ENCODE assay signal across 8 cellular contexts in genomic region chr13:100694722-100695644, GRCh38. TPM values are rescaled to one million over a fixed set of nuclear protein-coding genes. Genes with fewer than 3 reads are reported as not detected.
DNase-seq lines count a peak whose midpoint lies in the region; ATAC-seq and TF ChIP-seq lines count a peak whose summit lies in the region.

No MANE protein-coding gene starts in this region.

- peaks cover 0 to 5% of the 10 kb centered on the region in 2 donors for H3K9me3 Mint-ChIP-seq in activated T-cell treated with anti-CD3 and anti-CD28 coated beads, Interleukin-2, amount 50 U/mL, for 72 hours

- TF ChIP-seq EP300 in transverse colon (IDR thresholded peaks at IDR 0.05; ENCODE audit: low read depth): no peak

- H3K27me3 ChIP-seq in heart right ventricle (peaks cover 0 to 12% (median 0%) of the 10 kb centered on the region in 7 donors), transverse colon (no peaks in the 10 kb centered on the region)

- H3K36me3 Mint-ChIP-seq in activated T-cell treated with anti-CD3 and anti-CD28 coated beads, Interleukin-2, amount 50 U/mL, for 72 hours (ENCODE audit: insufficient read depth in 2 of 2): peaks cover 0 to 3% of the 10 kb centered on the region in 2 donors

- whole genome bisulfite sequencing in heart right ventricle, 2 donors: 28 to 30% methylated on average over 12 of the region's 12 CpGs
- 48 to 58% methylated on average over 4 to 12 of the region's 12 CpGs for WGBS in transverse colon (ENCODE audit: low coverage in 1 of 2), 2 donors

- H3K4me1 ChIP-seq in heart right ventricle (no peaks in the 10 kb centered on the region), transverse colon (no peaks in the 10 kb centered on the region)

- no peak overlapping the region for H3K4me3 Mint-ChIP-seq in activated T-cell treated with anti-CD3 and anti-CD28 coated beads, Interleukin-2, amount 50 U/mL, for 72 hours

- no peak for DNase-seq in activated T-cell treated with anti-CD3 and anti-CD28 coated beads, Interleukin-2, amount 50 U/mL, for 72 hours
- DNase-seq in activated T-cell treated with anti-CD3 and anti-CD28 coated beads for 4 hours (no peak), SK-MEL-5 (ENCODE audit: low read depth, low spot score) (peak; percentile 81), heart right ventricle (no peak), transverse colon (peak; percentile 31), G401 (ENCODE audit: low spot score) (no peak)

- H3K27ac Mint-ChIP-seq in activated T-cell treated with anti-CD3 and anti-CD28 coated beads, Interleukin-2, amount 50 U/mL, for 72 hours: no peak overlapping the region

- H3K27me3 Mint-ChIP-seq in activated T-cell treated with anti-CD3 and anti-CD28 coated beads, Interleukin-2, amount 50 U/mL, for 72 hours (ENCODE audit: low read depth): peaks cover 29% of the 10 kb centered on the region

- peak; percentile 21 to 25 for ATAC-seq in activated T-cell treated with anti-CD3 and anti-CD28 coated beads, Interleukin-2, amount 50 U/mL, for 72 hours (replicated peaks in 1 of 2)
- ATAC-seq in heart right ventricle: peak in 6 of 8 donors; percentile 34 to 90 (median 52)
- no peak for ATAC-seq in GM19023 (IDR thresholded peaks at IDR 0.05; ENCODE audit: unreplicated experiment)
- ATAC-seq in HG02981 (IDR thresholded peaks at IDR 0.05; ENCODE audit: unreplicated experiment): no peak

- H3K27ac ChIP-seq in heart right ventricle (no peak overlapping the region), transverse colon (no peak overlapping the region)

- TF ChIP-seq CTCF in heart right ventricle (IDR thresholded peaks at IDR 0.05) (peak in 7 of 9 donors; percentile 27 to 55 (median 41)), transverse colon (IDR thresholded peaks at IDR 0.05) (peak in 2 of 5 experiments; percentile 11 to 32)

- no peak overlapping the region for H3K4me3 ChIP-seq in heart right ventricle
- no peak overlapping the region for H3K4me3 ChIP-seq in transverse colon

- no peak for TF ChIP-seq POLR2A in transverse colon (IDR thresholded peaks at IDR 0.05)

- H3K4me1 Mint-ChIP-seq in activated T-cell treated with anti-CD3 and anti-CD28 coated beads, Interleukin-2, amount 50 U/mL, for 72 hours (ENCODE audit: low read depth): no peaks in the 10 kb centered on the region

- H3K9me3 ChIP-seq in heart right ventricle: peaks cover 0 to 6% (median 0%) of the 10 kb centered on the region in 11 donors
- H3K9me3 ChIP-seq in transverse colon: no peaks in the 10 kb centered on the region

- in situ Hi-C loops in SK-MEL-5 (cut with HindIII; ENCODE audit: low pct_unique_long_range_greater_than_20kb, low sequenced_read_pairs) (no loop called here), transverse colon (cut with MboI; ENCODE audit: low pct_ligation_motif_present in 1 of 4, low pct_unique_long_range_greater_than_20kb in 1 of 4, low sequenced_read_pairs in 3 of 4) (no loop called here), G401 (cut with HindIII; ENCODE audit: low sequenced_read_pairs) (no loop called here)

- intact Hi-C loops in heart right ventricle (cut with DNase I) (no loop called here), transverse colon (cut with DNase I; ENCODE audit: low total_unique reads) (no loop called here)

- H3K36me3 ChIP-seq in heart right ventricle (no peaks in the 10 kb centered on the region), transverse colon (no peaks in the 10 kb centered on the region)

RNA-seq across cellular contexts. Expression of gene TMTC4, which starts 20.4 kb away (rescaled TPM):
- total RNA-seq in activated T-cell treated with anti-CD3 and anti-CD28 coated beads, Interleukin-2, amount 50 U/mL, for 72 hours: 10 to 100 TPM; 16.1 to 18.1 TPM
- 17.8 and 18.0 TPM in 2 replicates for total RNA-seq in SK-MEL-5 (2014; rRNA removed; shearing (Covaris generic))
- polyA plus RNA-seq in SK-MEL-5 (2015; cell fraction: cytosol; rRNA removed): 13.3 and 22.4 TPM in 2 replicates
- polyA plus RNA-seq in SK-MEL-5 (2015; cell fraction: nucleus; rRNA removed): 53.5 and 69.8 TPM in 2 replicates
- total RNA-seq in heart right ventricle (1 to 10 TPM; 4.4 to 9.4 (median 6.5) TPM), transverse colon (100 to 1,000 TPM in 1 of 4 donors, 10 to 100 TPM in 3; 19.5 to 136 (median 30.0) TPM)
- 1 to 10 TPM; 2.5 to 4.4 TPM for polyA plus RNA-seq in heart right ventricle
- 28.7 and 49.1 TPM in 2 replicates for total RNA-seq in G401 (2014; rRNA removed; shearing (Covaris generic))

Comparison
In these comparisons a context has a peak if more than half of its experiments do, and no peak if none do; other contexts are left out.
1. ATAC-seq: peak in activated T-cell treated with anti-CD3 and anti-CD28 coated beads, Interleukin-2, amount 50 U/mL, for 72 hours (2 of 2) and heart right ventricle (6 of 8); none in GM19023 (single experiment) and HG02981 (single experiment).
2. DNase-seq: peak in SK-MEL-5 (single experiment) and transverse colon (single experiment); none in activated T-cell treated with anti-CD3 and anti-CD28 coated beads, Interleukin-2, amount 50 U/mL, for 72 hours (0 of 2), activated T-cell treated with anti-CD3 and anti-CD28 coated beads for 4 hours (single experiment), heart right ventricle (0 of 2) and G401 (single experiment).